In the genomic region with DNA sequence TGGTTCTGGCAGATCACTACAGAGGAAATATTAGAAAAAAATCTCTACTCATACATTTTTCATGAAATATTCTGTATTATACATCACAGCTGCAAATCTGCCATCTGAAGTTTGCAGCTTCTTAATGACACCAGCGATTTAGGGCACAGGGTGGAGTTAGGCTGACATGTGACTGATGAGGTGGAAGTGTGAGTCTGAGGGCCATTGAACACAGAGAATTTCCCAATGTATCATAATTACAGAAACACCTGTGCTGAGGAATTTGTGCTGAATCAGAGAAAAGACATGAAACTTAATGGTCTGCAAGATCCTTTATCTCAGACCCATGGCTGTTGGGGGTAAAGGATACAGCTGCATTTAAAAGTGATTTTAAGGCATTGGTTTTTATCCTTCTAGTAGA, we compare ENCODE assay signal across 23 cellular contexts.
DNase-seq lines count a peak whose midpoint lies in the region; ATAC-seq and TF ChIP-seq lines count a peak whose summit lies in the region.
"Had no signal": no experiment of that assay in that cellular context is flagged by ENCODE, and none has a peak within 500 bp of the region (broad histone marks: within the 10 kb centered on the region; RNA-seq: fewer than 3 reads in every experiment).

No MANE protein-coding gene starts in this region.

- H3K79me2 ChIP-seq in GM23338 (replicated peaks; ENCODE audit: insufficient read depth) (0 out of 2 replicates have a peak, but pooled peaks cover 9% of the 10 kb centered on the region), OCI-LY3 (ENCODE audit: low read length) (no peaks in the 10 kb centered on the region)

- H3K27me3 ChIP-seq in GM23338 (ENCODE audit: insufficient read depth), result no peaks in the 10 kb centered on the region
- H3K27me3 ChIP-seq in OCI-LY3 (ENCODE audit: low read depth, low read length), result no peaks in the 10 kb centered on the region
- H3K27me3 ChIP-seq: BLaER1 had no signal

- peaks cover 38% of the 10 kb centered on the region for H3K4me1 Mint-ChIP-seq in GM23338
- H3K4me1 Mint-ChIP-seq in nephron progenitor cell, result peaks cover 12% of the 10 kb centered on the region
- no peaks in the 10 kb centered on the region for H3K4me1 Mint-ChIP-seq in activated CD4-positive, alpha-beta T cell treated with anti-CD3 and anti-CD28 coated beads, Interleukin-2, amount 10 ng/mL, durations not matched to agents 24 days and 14 days
- H3K4me1 Mint-ChIP-seq: CD14-positive monocyte; CD4-positive, alpha-beta memory T cell; IgD-negative memory B cell had no signal

- H3K4me1 ChIP-seq in GM23338 (ENCODE audit: insufficient read depth) (peaks cover 41% of the 10 kb centered on the region), OCI-LY3 (ENCODE audit: low read length) (no peaks in the 10 kb centered on the region)
- H3K4me1 ChIP-seq: A549, BLaER1 had no signal

- H3K9ac ChIP-seq in OCI-LY3 (ENCODE audit: low read length), result no peak overlapping the region
- H3K9ac ChIP-seq: BLaER1, GM23248 had no signal

- H3K4me3 ChIP-seq in GM23338 (no peak overlapping the region), OCI-LY3 (ENCODE audit: low read length) (no peak overlapping the region), epithelial cell of esophagus (ENCODE audit: low read length) (no peak overlapping the region)
- H3K4me3 ChIP-seq: A549, BLaER1, GM12878, GM23248 had no signal

- H3K9me3 ChIP-seq in OCI-LY3 (ENCODE audit: insufficient read depth, low read length), result no peaks in the 10 kb centered on the region
- H3K9me3 ChIP-seq: A549, BLaER1 had no signal

- ATAC-seq in GM23338 (no peak), GM18505 (IDR thresholded peaks at IDR 0.05; ENCODE audit: unreplicated experiment) (no peak), HG02938 (IDR thresholded peaks at IDR 0.05; ENCODE audit: unreplicated experiment) (no peak)
- ATAC-seq: A549, GM12878, HCT116, HepG2 had no signal

- H3K36me3 ChIP-seq in GM23338 (ENCODE audit: insufficient read depth) (no peaks in the 10 kb centered on the region), OCI-LY3 (replicated peaks; ENCODE audit: low read depth, low read length) (no peaks in the 10 kb centered on the region)
- H3K36me3 ChIP-seq: BLaER1 had no signal

- H4K20me1 ChIP-seq in GM23338 (replicated peaks; ENCODE audit: insufficient read depth), result no peaks in the 10 kb centered on the region
- no peaks in the 10 kb centered on the region for H4K20me1 ChIP-seq in OCI-LY3 (ENCODE audit: insufficient read depth, low read length)
- H4K20me1 ChIP-seq: BLaER1 had no signal

- DNase-seq in GM23338 (ENCODE audit: low spot score), result no peak
- peak; percentile 4 for DNase-seq in epithelial cell of esophagus (ENCODE audit: low read depth)
- DNase-seq in nephron progenitor cell, result no peak
- no peak for DNase-seq in GM20000 (ENCODE audit: low spot score)
- DNase-seq in activated CD4-positive, alpha-beta T cell treated with anti-CD3 and anti-CD28 coated beads, Interleukin-2, amount 10 ng/mL, durations not matched to agents 24 days and 14 days, result no peak
- DNase-seq: CD4-positive, alpha-beta memory T cell; DMS153; DND-41; EL; GM23248; H7; HFFc6 had no signal

- peaks cover 3% of the 10 kb centered on the region for H3K27me3 Mint-ChIP-seq in GM23338 (ENCODE audit: insufficient read depth, low read depth, poor library complexity)
- no peaks in the 10 kb centered on the region for H3K27me3 Mint-ChIP-seq in nephron progenitor cell (ENCODE audit: low read depth, poor library complexity)
- H3K27me3 Mint-ChIP-seq in activated CD4-positive, alpha-beta T cell treated with anti-CD3 and anti-CD28 coated beads, Interleukin-2, amount 10 ng/mL, durations not matched to agents 24 days and 14 days, result no peaks in the 10 kb centered on the region
- H3K27me3 Mint-ChIP-seq: CD4-positive, alpha-beta memory T cell; IgD-negative memory B cell had no signal

- H3K27ac Mint-ChIP-seq in GM23338 (peak overlapping the region; percentile 89), nephron progenitor cell (peak overlapping the region; percentile 52)
- H3K27ac Mint-ChIP-seq in activated CD4-positive, alpha-beta T cell treated with anti-CD3 and anti-CD28 coated beads, Interleukin-2, amount 10 ng/mL, durations not matched to agents 24 days and 14 days, result no peak overlapping the region
- H3K27ac Mint-ChIP-seq: CD14-positive monocyte; CD4-positive, alpha-beta memory T cell; HFFc6; IgD-negative memory B cell had no signal

- H3F3A ChIP-seq in GM23338 (replicated peaks; ENCODE audit: low read depth), result no peaks in the 10 kb centered on the region

- no peak for TF ChIP-seq CTCF in GM23338 (conservative IDR thresholded peaks at IDR 0.05; ENCODE audit: low read depth in 2 of 2)
- no peak for TF ChIP-seq CTCF in OCI-LY3 (IDR thresholded peaks at IDR 0.05; ENCODE audit: low read depth, low read length)
- no peak for TF ChIP-seq CTCF in epithelial cell of esophagus (IDR thresholded peaks at IDR 0.05; ENCODE audit: insufficient read depth, low read depth, low read length, missing control alignments)
- TF ChIP-seq CTCF in nephron progenitor cell (IDR thresholded peaks at IDR 0.05), result no peak
- TF ChIP-seq CTCF in GM20000 (IDR thresholded peaks at IDR 0.05; ENCODE audit: extremely low read depth, missing control alignments), result no peak

- no peaks in the 10 kb centered on the region; the same call in 2 of the 3 replicates for H3K9me3 Mint-ChIP-seq in GM23338
- H3K9me3 Mint-ChIP-seq in nephron progenitor cell, result no peaks in the 10 kb centered on the region
- no peaks in the 10 kb centered on the region for H3K9me3 Mint-ChIP-seq in activated CD4-positive, alpha-beta T cell treated with anti-CD3 and anti-CD28 coated beads, Interleukin-2, amount 10 ng/mL, durations not matched to agents 24 days and 14 days

- H3K4me2 ChIP-seq in GM23338 (no peak overlapping the region), OCI-LY3 (ENCODE audit: low read length) (no peak overlapping the region)
- H3K4me2 ChIP-seq: A549, BLaER1 had no signal

- no peak for TF ChIP-seq POLR2A in GM18505 (IDR thresholded peaks at IDR 0.05; ENCODE audit: borderline replicate concordance, extremely low read depth, insufficient read depth, insufficient read length)

- no peak overlapping the region for H3K4me3 Mint-ChIP-seq in GM23338
- no peak overlapping the region for H3K4me3 Mint-ChIP-seq in nephron progenitor cell
- H3K4me3 Mint-ChIP-seq in activated CD4-positive, alpha-beta T cell treated with anti-CD3 and anti-CD28 coated beads, Interleukin-2, amount 10 ng/mL, durations not matched to agents 24 days and 14 days, result no peak overlapping the region
- H3K4me3 Mint-ChIP-seq: CD14-positive monocyte; CD4-positive, alpha-beta memory T cell; HFFc6; IgD-negative memory B cell had no signal

- H2AFZ ChIP-seq in GM23338 (peak overlapping the region; percentile 2; the same call in 1 of the 2 replicates), OCI-LY3 (ENCODE audit: low read depth, low read length) (0 out of 2 replicates have a peak overlapping the region, but pooled peaks have one; percentile 24)
- H2AFZ ChIP-seq: GM23248 had no signal

- no peak overlapping the region for H3K27ac ChIP-seq in GM23338 (ENCODE audit: low read depth)
- no peak overlapping the region for H3K27ac ChIP-seq in OCI-LY3 (ENCODE audit: low read length)
- H3K27ac ChIP-seq: 22Rv1, A549, BLaER1, GM23248 had no signal

- intact Hi-C loops in activated CD4-positive, alpha-beta T cell treated with anti-CD3 and anti-CD28 coated beads, Interleukin-2, amount 10 ng/mL, durations not matched to agents 24 days and 14 days (cut with micrococcal nuclease), result no loop called here

- no peaks in the 10 kb centered on the region for H3K9me2 ChIP-seq in GM23338 (ENCODE audit: insufficient read depth)

- H3K36me3 Mint-ChIP-seq in GM23338 (ENCODE audit: low read depth) (no peaks in the 10 kb centered on the region), nephron progenitor cell (ENCODE audit: low read depth) (no peaks in the 10 kb centered on the region)
- no peaks in the 10 kb centered on the region for H3K36me3 Mint-ChIP-seq in activated CD4-positive, alpha-beta T cell treated with anti-CD3 and anti-CD28 coated beads, Interleukin-2, amount 10 ng/mL, durations not matched to agents 24 days and 14 days (ENCODE audit: low read depth)
- H3K36me3 Mint-ChIP-seq: CD14-positive monocyte; CD4-positive, alpha-beta memory T cell; IgD-negative memory B cell had no signal

TF ChIP-seq in GM23338, 12 proteins besides CTCF, POLR2A, EP300 and RAD21 (continues in another document):
- TF ChIP-seq JUNB (IDR thresholded peaks at IDR 0.05; ENCODE audit: unreplicated experiment), result no peak
